In genomic region chr18:32717151-32717550, GRCh38 we compare ENCODE assay signal across 19 cellular contexts. TPM values are rescaled to one million over a fixed set of nuclear protein-coding genes. Genes with fewer than 3 reads are reported as not detected.
A peak's percentile ranks its signal among the peaks of the same experiment; 100 is the strongest.
DNase-seq lines count a peak whose midpoint lies in the region; ATAC-seq, FAIRE-seq and TF ChIP-seq lines count a peak whose summit lies in the region.
"Had no signal": no experiment of that assay in that cellular context is flagged by ENCODE, and none has a peak within 500 bp of the region (broad histone marks: within the 10 kb centered on the region; RNA-seq: fewer than 3 reads in every experiment).

No MANE protein-coding gene starts in this region.

- no peak for DNase-seq in GM12892 (ENCODE audit: insufficient read length)
- DNase-seq in activated B cell treated with CpG ODN at 0.5 μM for 24 hours, result no peak
- peak; percentile 57 for DNase-seq in fibroblast of mammary gland (ENCODE audit: low read depth)
- no peak for DNase-seq in stimulated activated naive B cell treated with anti-CD40 and anti-IgM and Interleukin-4, amounts not matched to agents 10 μg/mL and 1 μg/mL and 100 μg/mL, for 72 hours
- no peak for DNase-seq in activated CD8-positive, alpha-beta memory T cell treated with anti-CD3 and anti-CD28 coated beads, Interleukin-2, amount 50 U/mL, for 48 hours
- no peak for DNase-seq in occipital lobe (lab: John Stamatoyannopoulos, UW)
- no peak for DNase-seq in NCI-H2081 (lab: John Stamatoyannopoulos, UW)
- DNase-seq: ACHN; BE2C; CD4-positive, alpha-beta memory T cell; DMS153; DMS79 treated with DMSO at 0.1 percent for 48 hours; EL had no signal

- POLR2A ChIA-PET in activated B cell treated with CpG ODN at 0.5 μM for 24 hours (lab: Charles Lee), result interaction anchor here (1.1 kb wide), 1 partner anchor 53 kb away, joined by 5 read pairs; no protein-coding TSS in a partner anchor

- ATAC-seq in activated B cell treated with CpG ODN at 0.5 μM for 24 hours (ENCODE audit: low read depth), result no peak
- peak; percentile 77 to 84 for ATAC-seq in stimulated activated naive B cell treated with anti-CD40 and anti-IgM and Interleukin-4, amounts not matched to agents 10 μg/mL and 1 μg/mL and 100 μg/mL, for 72 hours (replicated peaks)
- ATAC-seq: HCT116, HepG2 had no signal

- peaks cover 6% of the 10 kb centered on the region for H3K9me3 Mint-ChIP-seq in activated B cell treated with CpG ODN at 0.5 μM for 24 hours
- H3K9me3 Mint-ChIP-seq in stimulated activated naive B cell treated with anti-CD40 and anti-IgM and Interleukin-4, amounts not matched to agents 10 μg/mL and 1 μg/mL and 100 μg/mL, for 72 hours, result peaks cover 5 to 6% of the 10 kb centered on the region in 2 donors

- H3K27me3 Mint-ChIP-seq in activated B cell treated with CpG ODN at 0.5 μM for 24 hours, result no peaks in the 10 kb centered on the region
- no peaks in the 10 kb centered on the region for H3K27me3 Mint-ChIP-seq in stimulated activated naive B cell treated with anti-CD40 and anti-IgM and Interleukin-4, amounts not matched to agents 10 μg/mL and 1 μg/mL and 100 μg/mL, for 72 hours

- TF ChIP-seq CTCF in activated B cell treated with CpG ODN at 0.5 μM for 24 hours (IDR thresholded peaks at IDR 0.05), result no peak
- no peak for TF ChIP-seq CTCF in fibroblast of mammary gland (conservative IDR thresholded peaks at IDR 0.05; ENCODE audit: control insufficient read depth, insufficient read depth, low read depth, low read length)

- peaks cover 29% of the 10 kb centered on the region for H3K36me3 Mint-ChIP-seq in activated B cell treated with CpG ODN at 0.5 μM for 24 hours (ENCODE audit: low read depth)
- peaks cover 18% of the 10 kb centered on the region in 2 donors for H3K36me3 Mint-ChIP-seq in stimulated activated naive B cell treated with anti-CD40 and anti-IgM and Interleukin-4, amounts not matched to agents 10 μg/mL and 1 μg/mL and 100 μg/mL, for 72 hours
- H3K36me3 Mint-ChIP-seq: CD4-positive, alpha-beta memory T cell had no signal

- H3K4me3 ChIP-seq in fibroblast of mammary gland (ENCODE audit: control insufficient read depth, low read depth, low read length), result no peak overlapping the region

- H3K4me1 Mint-ChIP-seq in activated B cell treated with CpG ODN at 0.5 μM for 24 hours, result peaks cover 31% of the 10 kb centered on the region
- H3K4me1 Mint-ChIP-seq in stimulated activated naive B cell treated with anti-CD40 and anti-IgM and Interleukin-4, amounts not matched to agents 10 μg/mL and 1 μg/mL and 100 μg/mL, for 72 hours, result peaks cover 20 to 47% of the 10 kb centered on the region in 2 donors

- intact Hi-C loops in activated B cell treated with CpG ODN at 0.5 μM for 24 hours (cut with micrococcal nuclease), result loop anchor here (1.0 to 10.0 kb wide), 2 partner anchors 13 to 488 kb away; no protein-coding TSS in a partner anchor

- H3K27ac Mint-ChIP-seq in activated B cell treated with CpG ODN at 0.5 μM for 24 hours, result peak overlapping the region; percentile 13
- peak overlapping the region; percentile 1 for H3K27ac Mint-ChIP-seq in stimulated activated naive B cell treated with anti-CD40 and anti-IgM and Interleukin-4, amounts not matched to agents 10 μg/mL and 1 μg/mL and 100 μg/mL, for 72 hours
- H3K27ac Mint-ChIP-seq: CD4-positive, alpha-beta memory T cell had no signal

- FAIRE-seq in GM12892 (lab: Jason Lieb, UNC), result peak; percentile 56
- FAIRE-seq: G401.6, H54, HepG2, HTR-8/SVneo had no signal

- CTCF ChIA-PET in activated B cell treated with CpG ODN at 0.5 μM for 24 hours (lab: Charles Lee), result interaction anchor here (3.7 to 4.7 kb wide), 3 partner anchors 53 to 205 kb away, joined by 19 to 57 read pairs (median 49); no protein-coding TSS in a partner anchor

- no peak overlapping the region for H3K4me3 Mint-ChIP-seq in activated B cell treated with CpG ODN at 0.5 μM for 24 hours
- H3K4me3 Mint-ChIP-seq in stimulated activated naive B cell treated with anti-CD40 and anti-IgM and Interleukin-4, amounts not matched to agents 10 μg/mL and 1 μg/mL and 100 μg/mL, for 72 hours, result no peak overlapping the region
- H3K4me3 Mint-ChIP-seq: CD4-positive, alpha-beta memory T cell had no signal

- TF ChIP-seq POLR2A in GM12892 (IDR thresholded peaks at IDR 0.05; ENCODE audit: low read depth, low read length), result no peak

RNA-seq across cellular contexts. Expression of gene KLHL14, which starts 55.7 kb away (rescaled TPM):
- polyA plus RNA-seq in GM12892 (2012; ENCODE audit: missing spikeins), result 1.1 TPM
- total RNA-seq in activated B cell treated with CpG ODN at 0.5 μM for 24 hours (41.7 and 46.5 TPM in 2 replicates), occipital lobe (20.3 TPM)
- total RNA-seq: A172; CD4-positive, alpha-beta memory T cell had no signal
